Comparison of ENCODE assay signal across 8 cellular contexts in genomic region chr10:72274730-72275350, GRCh38. TPM values are rescaled to one million over a fixed set of nuclear protein-coding genes. Genes with fewer than 3 reads are reported as not detected.
DNase-seq lines count a peak whose midpoint lies in the region; ATAC-seq and TF ChIP-seq lines count a peak whose summit lies in the region.

No MANE protein-coding gene starts in this region.

- H3K27me3 ChIP-seq in mesenchymal stem cell (ENCODE audit: control insufficient read depth in 1 of 2, insufficient read depth in 1 of 2, low read length in 2 of 2) = no peaks in the 10 kb centered on the region

- H2AFZ ChIP-seq in mesenchymal stem cell (ENCODE audit: low read depth, low read length) = no peak overlapping the region

- no peaks in the 10 kb centered on the region for H3K9me3 Mint-ChIP-seq in activated CD4-positive, alpha-beta memory T cell treated with anti-CD3 and anti-CD28 coated beads for 36 hours

- no peak overlapping the region for H2AK5ac ChIP-seq in mesenchymal stem cell (ENCODE audit: low read length, severe bottlenecking)

- peaks cover 22% of the 10 kb centered on the region for H3K4me1 ChIP-seq in mesenchymal stem cell (ENCODE audit: control insufficient read depth, insufficient read depth, low read depth, low read length)

- H3K27me3 Mint-ChIP-seq in activated CD4-positive, alpha-beta memory T cell treated with anti-CD3 and anti-CD28 coated beads for 36 hours = peaks cover 5% of the 10 kb centered on the region

- H3K4me1 Mint-ChIP-seq in activated CD4-positive, alpha-beta memory T cell treated with anti-CD3 and anti-CD28 coated beads for 36 hours (ENCODE audit: low read depth) = peaks cover 46% of the 10 kb centered on the region

- H3K36me3 Mint-ChIP-seq in activated CD4-positive, alpha-beta memory T cell treated with anti-CD3 and anti-CD28 coated beads for 36 hours = peaks cover 36% of the 10 kb centered on the region

- peak overlapping the region; percentile 83 to 98 for H3K18ac ChIP-seq in mesenchymal stem cell (ENCODE audit: low read depth in 1 of 2, low read length in 2 of 2)

- peaks cover 15 to 21% of the 10 kb centered on the region in 2 experiments for H3K36me3 ChIP-seq in mesenchymal stem cell (ENCODE audit: control insufficient read depth in 1 of 2, insufficient read depth in 2 of 2, low read depth in 1 of 2, low read length in 2 of 2)

- H2BK120ac ChIP-seq in mesenchymal stem cell (ENCODE audit: low read depth, low read length) = no peak overlapping the region

- H4K8ac ChIP-seq in mesenchymal stem cell (ENCODE audit: low read length) = no peak overlapping the region

- H3K14ac ChIP-seq in mesenchymal stem cell (ENCODE audit: low read length in 2 of 2) = peak overlapping the region in 1 of 2 experiments; percentile 95

- H3K79me1 ChIP-seq in mesenchymal stem cell (replicated peaks; ENCODE audit: low read length, poor library complexity, severe bottlenecking) = peaks cover 2% of the 10 kb centered on the region

- 44% methylated on average over 26 of the region's 26 CpGs for WGBS in mesenchymal stem cell

- peak overlapping the region; percentile 94 for H3K27ac ChIP-seq in mesenchymal stem cell (ENCODE audit: low read length, poor library complexity, severe bottlenecking)

- peak overlapping the region; percentile 97 for H3K27ac Mint-ChIP-seq in activated CD4-positive, alpha-beta memory T cell treated with anti-CD3 and anti-CD28 coated beads for 36 hours

- TF ChIP-seq CTCF in GM10266 (IDR thresholded peaks at IDR 0.05; ENCODE audit: control insufficient read depth, insufficient read depth, low read depth, missing control alignments) (peak; percentile 87), NB4 (IDR thresholded peaks at IDR 0.05; ENCODE audit: low read depth, low read length) (peak; percentile 66)

- peak overlapping the region in 1 of 2 experiments; percentile 89 for H3K23ac ChIP-seq in mesenchymal stem cell (ENCODE audit: low read length in 2 of 2)

- no peak for TF ChIP-seq POLR2A in NB4 (IDR thresholded peaks at IDR 0.05; ENCODE audit: extremely low read depth, insufficient read length)

- H2BK12ac ChIP-seq in mesenchymal stem cell (ENCODE audit: low read length in 2 of 2) = peak overlapping the region in 1 of 2 experiments; percentile 17

- DNase-seq in GM10266 (ENCODE audit: extremely low spot score) (no peak), NB4 (ENCODE audit: low read depth) (peak; percentile 68), mesenchymal stem cell (peak; percentile 66), HuH-7 (ENCODE audit: low spot score) (no peak)
- DNase-seq in activated CD4-positive, alpha-beta memory T cell treated with anti-CD3 and anti-CD28 coated beads for 36 hours = peak; percentile 81
- peak; percentile 54 for DNase-seq in effector CD8-positive, alpha-beta T cell (lab: John Stamatoyannopoulos, UW)
- peak; percentile 53 to 78 (median 64) for DNase-seq in stimulated activated naive CD4-positive, alpha-beta T cell (lab: John Stamatoyannopoulos, UW)

- peak overlapping the region; percentile 54 for H4K91ac ChIP-seq in mesenchymal stem cell (ENCODE audit: low read length)

- ATAC-seq in HG02623 (IDR thresholded peaks at IDR 0.05; ENCODE audit: unreplicated experiment) = no peak

- no peaks in the 10 kb centered on the region for H3K9me3 ChIP-seq in mesenchymal stem cell (ENCODE audit: control insufficient read depth, low read length)

- H2BK5ac ChIP-seq in mesenchymal stem cell (ENCODE audit: low read depth, low read length, poor library complexity, severe bottlenecking) = no peak overlapping the region

- peak overlapping the region; percentile 99 for H3K4me3 Mint-ChIP-seq in activated CD4-positive, alpha-beta memory T cell treated with anti-CD3 and anti-CD28 coated beads for 36 hours

- H3K4me2 ChIP-seq in mesenchymal stem cell (ENCODE audit: low read length, poor library complexity, severe bottlenecking) = peak overlapping the region; percentile 79

- CTCF ChIA-PET in activated CD4-positive, alpha-beta memory T cell treated with anti-CD3 and anti-CD28 coated beads for 36 hours (lab: Charles Lee) = interaction anchor here (0.6 to 7.6 kb wide), 32 partner anchors 8 to 226 kb away, joined by 3 to 183 read pairs (median 5); partner anchors contain the start of gene ASCC1

- H3K9ac ChIP-seq in mesenchymal stem cell (ENCODE audit: low read length) = peak overlapping the region; percentile 89

- intact Hi-C loops in activated CD4-positive, alpha-beta memory T cell treated with anti-CD3 and anti-CD28 coated beads for 36 hours (cut with micrococcal nuclease) = no loop called here

- H3K4me3 ChIP-seq in NB4 (ENCODE audit: low read depth, low read length) = peak overlapping the region; percentile 88
- H3K4me3 ChIP-seq in mesenchymal stem cell (ENCODE audit: insufficient read depth in 1 of 2, low read depth in 1 of 2, low read length in 2 of 2) = peak overlapping the region; percentile 89 to 96

- H3K4ac ChIP-seq in mesenchymal stem cell (ENCODE audit: low read depth in 1 of 2, low read length in 2 of 2) = peak overlapping the region in 1 of 2 experiments; percentile 95

- POLR2A ChIA-PET in activated CD4-positive, alpha-beta memory T cell treated with anti-CD3 and anti-CD28 coated beads for 36 hours (lab: Charles Lee) = interaction anchor here (0.8 to 10.7 kb wide), 20 partner anchors 9 to 226 kb away, joined by 3 to 263 read pairs (median 4); partner anchors contain the start of genes ANAPC16 and ASCC1

- no peak overlapping the region for H2BK15ac ChIP-seq in mesenchymal stem cell (ENCODE audit: low read depth, poor library complexity, severe bottlenecking)

RNA-seq across cellular contexts. Expression of gene DDIT4, which starts 1.1 kb away (rescaled TPM):
- 100 to 1,000 TPM; 637 TPM for total RNA-seq in activated CD4-positive, alpha-beta memory T cell treated with anti-CD3 and anti-CD28 coated beads for 36 hours
- polyA plus RNA-seq in mesenchymal stem cell (2013, experiment 1 of 2) = 109 TPM
- polyA plus RNA-seq in mesenchymal stem cell (2013, experiment 2 of 2) = 107 TPM

RNA-seq across cellular contexts. Expression of gene ASCC1, which starts 58.8 kb away (rescaled TPM):
- total RNA-seq in activated CD4-positive, alpha-beta memory T cell treated with anti-CD3 and anti-CD28 coated beads for 36 hours = 10 to 100 TPM; 50.9 to 52.5 TPM
- 36.0 TPM for polyA plus RNA-seq in mesenchymal stem cell (2013, experiment 1 of 2)
- 36.1 TPM for polyA plus RNA-seq in mesenchymal stem cell (2013, experiment 2 of 2)

RNA-seq across cellular contexts. Expression of gene ANAPC16, which starts 59.0 kb away (rescaled TPM):
- total RNA-seq in activated CD4-positive, alpha-beta memory T cell treated with anti-CD3 and anti-CD28 coated beads for 36 hours = 100 to 1,000 TPM; 119 to 122 TPM
- 63.6 TPM for polyA plus RNA-seq in mesenchymal stem cell (2013, experiment 1 of 2)
- 65.1 TPM for polyA plus RNA-seq in mesenchymal stem cell (2013, experiment 2 of 2)

Comparison
In these comparisons a context has a peak if more than half of its experiments do, and no peak if none do; other contexts are left out.
1. DNase-seq: peak in NB4 (single experiment), activated CD4-positive, alpha-beta memory T cell treated with anti-CD3 and anti-CD28 coated beads for 36 hours (single experiment), effector CD8-positive, alpha-beta T cell (single experiment), mesenchymal stem cell (single experiment) and stimulated activated naive CD4-positive, alpha-beta T cell (6 of 6); none in GM10266 (single experiment) and HuH-7 (single experiment).